ENCODE assay signal across 9 cellular contexts in the genomic region with DNA sequence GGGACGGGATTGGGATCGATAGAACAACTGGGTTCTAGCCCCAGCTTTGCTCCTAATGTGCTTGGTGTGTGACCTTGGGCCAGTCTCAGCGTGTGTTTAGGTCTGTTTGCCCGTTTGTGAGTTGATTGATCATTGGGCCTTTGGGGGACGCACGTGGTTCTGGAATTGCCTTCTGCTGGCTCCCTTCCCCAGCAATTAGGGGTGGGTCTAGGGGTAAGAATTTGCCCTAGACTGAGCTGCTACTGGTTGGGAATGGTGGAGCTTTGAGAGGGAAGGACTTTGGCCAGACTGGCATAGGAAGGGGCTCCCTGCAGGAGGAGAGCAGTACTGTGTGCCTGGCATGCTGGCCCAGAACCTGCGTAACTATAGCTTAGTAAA. TPM values are rescaled to one million over a fixed set of nuclear protein-coding genes. Genes with fewer than 3 reads are reported as not detected.
DNase-seq lines count a peak whose midpoint lies in the region; ATAC-seq and TF ChIP-seq lines count a peak whose summit lies in the region.
"Had no signal": no experiment of that assay in that cellular context is flagged by ENCODE, and none has a peak within 500 bp of the region (broad histone marks: within the 10 kb centered on the region; RNA-seq: fewer than 3 reads in every experiment).

No MANE protein-coding gene starts in this region.

- WGBS in thymus = 13% methylated on average over 7 of the region's 7 CpGs

- no peak for ATAC-seq in memory B cell (ENCODE audit: low read depth)
- ATAC-seq in GM18519 (IDR thresholded peaks at IDR 0.05; ENCODE audit: low FRiP score, unreplicated experiment) = no peak

- no TSS peak for BruUV-seq in A673 (replicated peaks; lab: Mats Ljungman, UMichigan)

- H3K27ac ChIP-seq in thymus (ENCODE audit: low read depth) (no peak overlapping the region), A673 (ENCODE audit: low read depth, low read length, poor library complexity, severe bottlenecking) (no peak overlapping the region)

- CTCF ChIA-PET in A673 (lab: Charles Lee) = no interaction called here

- intact Hi-C loops in A673 (cut with micrococcal nuclease; ENCODE audit: unreplicated experiment) = no loop called here

- POLR2A ChIA-PET in A673 (lab: Charles Lee; ENCODE audit: low non-redundant PET) = no interaction called here

- H3K9me3 ChIP-seq in thymus (ENCODE audit: control insufficient read depth) (peaks cover 1% of the 10 kb centered on the region), A673 (ENCODE audit: low read depth, low read length, poor library complexity, severe bottlenecking) (no peaks in the 10 kb centered on the region)

- H3K36me3 ChIP-seq in thymus (ENCODE audit: control insufficient read depth, insufficient read depth) (no peaks in the 10 kb centered on the region), A673 (ENCODE audit: insufficient read depth, low read length, poor library complexity, severe bottlenecking) (no peaks in the 10 kb centered on the region)

- no peak for TF ChIP-seq CTCF in A673 (conservative IDR thresholded peaks at IDR 0.05; ENCODE audit: low read depth, low read length)

- no peaks in the 10 kb centered on the region for H3K36me3 Mint-ChIP-seq in activated T-cell treated with anti-CD3 and anti-CD28 coated beads, Interleukin-2, amount 50 U/mL, for 24 hours (ENCODE audit: low read depth)
- H3K36me3 Mint-ChIP-seq in activated naive CD8-positive, alpha-beta T cell = no peaks in the 10 kb centered on the region
- no peaks in the 10 kb centered on the region for H3K36me3 Mint-ChIP-seq in memory B cell

- H3K27ac Mint-ChIP-seq in activated T-cell treated with anti-CD3 and anti-CD28 coated beads, Interleukin-2, amount 50 U/mL, for 24 hours = no peak overlapping the region
- H3K27ac Mint-ChIP-seq in activated naive CD8-positive, alpha-beta T cell = no peak overlapping the region
- H3K27ac Mint-ChIP-seq in memory B cell = no peak overlapping the region

- no peaks in the 10 kb centered on the region for H3K9me3 Mint-ChIP-seq in activated T-cell treated with anti-CD3 and anti-CD28 coated beads, Interleukin-2, amount 50 U/mL, for 24 hours
- no peaks in the 10 kb centered on the region for H3K9me3 Mint-ChIP-seq in activated naive CD8-positive, alpha-beta T cell (ENCODE audit: low read depth)
- H3K9me3 Mint-ChIP-seq in memory B cell = no peaks in the 10 kb centered on the region

- H3K4me1 Mint-ChIP-seq in activated T-cell treated with anti-CD3 and anti-CD28 coated beads, Interleukin-2, amount 50 U/mL, for 24 hours (ENCODE audit: low read depth) = peaks cover 34% of the 10 kb centered on the region
- peaks cover 35% of the 10 kb centered on the region for H3K4me1 Mint-ChIP-seq in activated naive CD8-positive, alpha-beta T cell (ENCODE audit: low read depth)
- H3K4me1 Mint-ChIP-seq in memory B cell = peaks cover 28% of the 10 kb centered on the region

- H3K4me3 ChIP-seq in thymus (ENCODE audit: low read length) (peak overlapping the region; percentile 56), A673 (ENCODE audit: low read depth, low read length, poor library complexity, severe bottlenecking) (no peak overlapping the region)

- no peak for DNase-seq in activated T-cell treated with anti-CD3 and anti-CD28 coated beads, Interleukin-2, amount 50 U/mL, for 24 hours
- no peak for DNase-seq in activated T-cell treated with anti-CD3 and anti-CD28 coated beads, Interleukin-2, amount 50 U/mL, for 48 hours
- DNase-seq in memory B cell (ENCODE audit: low spot score in 2 of 2) (no peak), A673 (ENCODE audit: low spot score) (no peak), OCI-M1 (lab: John Stamatoyannopoulos, UW) (no peak)
- DNase-seq: amniotic stem cell had no signal

- H3K27me3 Mint-ChIP-seq in activated T-cell treated with anti-CD3 and anti-CD28 coated beads, Interleukin-2, amount 50 U/mL, for 24 hours = peaks cover 45% of the 10 kb centered on the region
- peaks cover 8% of the 10 kb centered on the region for H3K27me3 Mint-ChIP-seq in activated naive CD8-positive, alpha-beta T cell
- peaks cover 17% of the 10 kb centered on the region for H3K27me3 Mint-ChIP-seq in memory B cell

- H3K27me3 ChIP-seq in thymus (ENCODE audit: control insufficient read depth, insufficient read depth) = peaks cover 30% of the 10 kb centered on the region
- peaks cover 48% of the 10 kb centered on the region for H3K27me3 ChIP-seq in A673 (replicated peaks; ENCODE audit: insufficient read depth, low read depth, low read length, poor library complexity)

- H3K4me1 ChIP-seq in thymus (ENCODE audit: control insufficient read depth, insufficient read depth, low read length) (peaks cover 28% of the 10 kb centered on the region), A673 (ENCODE audit: insufficient read depth, low read length, poor library complexity, severe bottlenecking) (peaks cover 12% of the 10 kb centered on the region)

- H3K4me3 Mint-ChIP-seq in activated T-cell treated with anti-CD3 and anti-CD28 coated beads, Interleukin-2, amount 50 U/mL, for 24 hours = peak overlapping the region; percentile 71
- peak overlapping the region; percentile 82 for H3K4me3 Mint-ChIP-seq in activated naive CD8-positive, alpha-beta T cell
- peak overlapping the region; percentile 88 for H3K4me3 Mint-ChIP-seq in memory B cell

RNA-seq across cellular contexts. Expression of gene SPNS2, which starts 1.5 kb away (rescaled TPM):
- 16.1 TPM for polyA plus RNA-seq in thymus
- total RNA-seq in A673 (2021) = not detected in 2 replicates

RNA-seq across cellular contexts. Expression of gene MYBBP1A, which starts 55.0 kb away (rescaled TPM):
- polyA plus RNA-seq in thymus = 36.9 TPM
- total RNA-seq in A673 (2021) = 163 and 177 TPM in 2 replicates
